ENCODE assay signal across 28 cellular contexts in genomic region chr11:106786251-106786650, GRCh38.
DNase-seq lines count a peak whose midpoint lies in the region; ATAC-seq and TF ChIP-seq lines count a peak whose summit lies in the region.
"Had no signal": no experiment of that assay in that cellular context is flagged by ENCODE, and none has a peak within 500 bp of the region (broad histone marks: within the 10 kb centered on the region; RNA-seq: fewer than 3 reads in every experiment).

No MANE protein-coding gene starts in this region.

- WGBS in body of pancreas, 2 donors = 44 to 47% methylated on average over 2 of the region's 2 CpGs

- H3K27me3 ChIP-seq in body of pancreas = no peaks in the 10 kb centered on the region
- H3K27me3 ChIP-seq: BLaER1 treated with 17β-estradiol and CSF1 and Interleukin-3, amounts not matched to agents 10 nM and 100 nM; colonic mucosa; SJSA1 had no signal

- no peaks in the 10 kb centered on the region for H3K4me1 ChIP-seq in body of pancreas
- H3K4me1 ChIP-seq: BLaER1 treated with 17β-estradiol and CSF1 and Interleukin-3, amounts not matched to agents 10 nM and 100 nM; colonic mucosa; SJSA1 had no signal

- peaks cover 0 to 1% of the 10 kb centered on the region in 2 donors for H3K36me3 ChIP-seq in body of pancreas (replicated peaks in 1 of 2; ENCODE audit: insufficient read depth in 1 of 2, low read depth in 2 of 2)
- H3K36me3 ChIP-seq: BLaER1 treated with 17β-estradiol and CSF1 and Interleukin-3, amounts not matched to agents 10 nM and 100 nM; colonic mucosa; SJSA1 had no signal

- no peak overlapping the region for H3K4me3 ChIP-seq in body of pancreas
- H3K4me3 ChIP-seq: BLaER1 treated with 17β-estradiol and CSF1 and Interleukin-3, amounts not matched to agents 10 nM and 100 nM; colonic mucosa; SJSA1 had no signal

- H3K27ac ChIP-seq in body of pancreas = no peak overlapping the region
- H3K27ac ChIP-seq: BLaER1 treated with 17β-estradiol and CSF1 and Interleukin-3, amounts not matched to agents 10 nM and 100 nM; colonic mucosa; SJSA1 had no signal

- H3K4me1 Mint-ChIP-seq in stimulated activated naive CD8-positive, alpha-beta T cell treated with anti-CD3 and anti-CD28 coated beads, Interleukin-15, amount 100 ng/mL, for 72 hours = no peaks in the 10 kb centered on the region
- H3K4me1 Mint-ChIP-seq: activated naive CD4-positive, alpha-beta T cell treated with anti-CD3 and anti-CD28 coated beads, Interleukin-2, amount 50 U/mL, for 24 hours; naive thymus-derived CD4-positive, alpha-beta T cell had no signal

- no peak for TF ChIP-seq CTCF in body of pancreas (IDR thresholded peaks at IDR 0.05)

- peak; percentile 47 for DNase-seq in NCI-H226
- DNase-seq in body of pancreas = no peak
- DNase-seq in fibroblast of peridontal ligament (ENCODE audit: extremely low read depth) = peak; percentile 63
- peak; percentile 4 for DNase-seq in myocyte (ENCODE audit: low read depth)
- no peak for DNase-seq in GM19240 (ENCODE audit: insufficient read length, low spot score)
- DNase-seq in HUDEP-2 (lab: John Stamatoyannopoulos, UW; ENCODE audit: unreplicated experiment in 76 of 76) = no peak
- no peak for DNase-seq in stimulated activated naive CD8-positive, alpha-beta T cell treated with anti-CD3 and anti-CD28 coated beads, Interleukin-15, amount 100 ng/mL, for 72 hours
- DNase-seq in left colon = no peak
- DNase-seq: activated CD4-positive, alpha-beta memory T cell treated with anti-CD3 and anti-CD28 coated beads for 36 hours; activated CD4-positive, CD25-positive, alpha-beta regulatory T cell treated with anti-CD3 and anti-CD28 coated beads, Interleukin-2, amount 50 U/mL, for 72 hours; activated CD8-positive, alpha-beta memory T cell treated with anti-CD3 and anti-CD28 coated beads, Interleukin-2, amount 50 U/mL, for 4 hours; colonic mucosa; effector memory CD4-positive, alpha-beta T cell; erythroblast; naive thymus-derived CD4-positive, alpha-beta T cell; NCI-H1105; NCI-H2029; NCI-H345; occipital lobe; small intestine; stimulated activated CD4-positive, alpha-beta T cell treated with anti-CD3 and anti-CD28 coated beads, Interleukin-1b, Interleukin-23, amount 100 ng/mL, for 48 hours; stimulated activated CD8-positive, alpha-beta memory T cell treated with anti-CD3 and anti-CD28 coated beads, Interleukin-4, amount 100 ng/mL, for 48 hours; T-helper 1 cell had no signal

- H3K9me3 Mint-ChIP-seq in stimulated activated naive CD8-positive, alpha-beta T cell treated with anti-CD3 and anti-CD28 coated beads, Interleukin-15, amount 100 ng/mL, for 72 hours = peaks cover 24 to 28% of the 10 kb centered on the region in 2 donors

- H3K27me3 Mint-ChIP-seq in stimulated activated naive CD8-positive, alpha-beta T cell treated with anti-CD3 and anti-CD28 coated beads, Interleukin-15, amount 100 ng/mL, for 72 hours = no peaks in the 10 kb centered on the region
- H3K27me3 Mint-ChIP-seq: activated CD4-positive, alpha-beta memory T cell treated with anti-CD3 and anti-CD28 coated beads for 36 hours; activated naive CD4-positive, alpha-beta T cell treated with anti-CD3 and anti-CD28 coated beads, Interleukin-2, amount 50 U/mL, for 24 hours had no signal

- no peak overlapping the region for H3K27ac Mint-ChIP-seq in stimulated activated naive CD8-positive, alpha-beta T cell treated with anti-CD3 and anti-CD28 coated beads, Interleukin-15, amount 100 ng/mL, for 72 hours
- H3K27ac Mint-ChIP-seq: activated CD4-positive, alpha-beta memory T cell treated with anti-CD3 and anti-CD28 coated beads for 36 hours; activated naive CD4-positive, alpha-beta T cell treated with anti-CD3 and anti-CD28 coated beads, Interleukin-2, amount 50 U/mL, for 24 hours; activated T-helper 2 cell treated with anti-CD3 and anti-CD28 coated beads, Interferon-gamma antibody, Interleukin-2, Interleukin-4, amounts not matched to agents 10 μg/mL and 5 μg/mL and 100 μg/mL, durations not matched to agents 14 hours and 24 hours and 36 hours; mesothelial cell of epicardium; naive thymus-derived CD4-positive, alpha-beta T cell had no signal

- peak; percentile 56 for ATAC-seq in body of pancreas
- ATAC-seq in stimulated activated naive CD8-positive, alpha-beta T cell treated with anti-CD3 and anti-CD28 coated beads, Interleukin-15, amount 100 ng/mL, for 72 hours = no peak
- no peak for ATAC-seq in left colon
- ATAC-seq: naive thymus-derived CD4-positive, alpha-beta T cell had no signal

- no peak overlapping the region for H3K4me3 Mint-ChIP-seq in stimulated activated naive CD8-positive, alpha-beta T cell treated with anti-CD3 and anti-CD28 coated beads, Interleukin-15, amount 100 ng/mL, for 72 hours
- H3K4me3 Mint-ChIP-seq: activated CD4-positive, alpha-beta memory T cell treated with anti-CD3 and anti-CD28 coated beads for 36 hours; activated naive CD4-positive, alpha-beta T cell treated with anti-CD3 and anti-CD28 coated beads, Interleukin-2, amount 50 U/mL, for 24 hours; mesothelial cell of epicardium; naive thymus-derived CD4-positive, alpha-beta T cell had no signal

- H3K9me3 ChIP-seq in body of pancreas = no peaks in the 10 kb centered on the region
- H3K9me3 ChIP-seq: BLaER1 treated with 17β-estradiol and CSF1 and Interleukin-3, amounts not matched to agents 10 nM and 100 nM; colonic mucosa; SJSA1 had no signal

- no peak for TF ChIP-seq POLR2A in body of pancreas (IDR thresholded peaks at IDR 0.05)

- intact Hi-C loops in body of pancreas (cut with DNase I) (no loop called here), left colon (cut with DNase I, micrococcal nuclease) (no loop called here)

Comparison
In these comparisons a context has a peak if more than half of its experiments do, and no peak if none do; other contexts are left out.
1. DNase-seq: peak in NCI-H226 (single experiment), fibroblast of peridontal ligament (single experiment) and myocyte (single experiment); none in body of pancreas (0 of 4), GM19240 (single experiment), HUDEP-2 (0 of 76), stimulated activated naive CD8-positive, alpha-beta T cell treated with anti-CD3 and anti-CD28 coated beads, Interleukin-15, amount 100 ng/mL, for 72 hours (0 of 2) and left colon (0 of 2).